ENCODE assay signal across 1 cellular context in genomic region chr6:166556871-166557322, GRCh38.
TF ChIP-seq lines count a peak whose summit lies in the region.

No MANE protein-coding gene starts in this region.

TF ChIP-seq in GM23338, 12 proteins besides CTCF, POLR2A, EP300 and RAD21 (continued from another document):
- TF ChIP-seq ZNF462 (CRISPR knock-in tag; IDR thresholded peaks at IDR 0.05) (no peak), JUNB (IDR thresholded peaks at IDR 0.05; ENCODE audit: unreplicated experiment) (no peak), NANOG (IDR thresholded peaks at IDR 0.05; ENCODE audit: borderline replicate concordance) (no peak), REST (IDR thresholded peaks at IDR 0.05; ENCODE audit: unreplicated experiment) (no peak), ETS1 (IDR thresholded peaks at IDR 0.05) (no peak), STAT1 (IDR thresholded peaks at IDR 0.05; ENCODE audit: unreplicated experiment) (no peak)
